ENCODE assay signal across 31 cellular contexts in the genomic region with DNA sequence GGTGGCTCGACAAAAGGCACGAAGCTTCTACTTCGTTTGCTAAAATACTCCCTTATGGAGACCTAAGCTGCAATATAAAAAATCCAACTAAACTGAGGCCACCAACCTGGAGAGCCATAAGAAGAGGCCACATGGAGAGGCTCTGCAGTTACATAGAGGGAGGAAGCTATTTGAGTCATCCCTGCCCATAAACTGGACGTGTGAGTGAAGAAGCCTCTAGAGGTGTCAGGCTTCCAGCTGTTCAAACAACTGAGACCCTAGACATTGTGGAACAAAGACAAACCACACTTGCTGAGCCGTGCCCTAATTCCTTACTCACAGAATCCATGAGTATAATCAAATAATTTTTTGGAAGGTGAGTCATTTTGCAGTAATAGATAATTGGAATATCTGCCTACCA. TPM values are rescaled to one million over a fixed set of nuclear protein-coding genes. Genes with fewer than 3 reads are reported as not detected.
DNase-seq lines count a peak whose midpoint lies in the region; TF ChIP-seq lines count a peak whose summit lies in the region.
"Had no signal": no experiment of that assay in that cellular context is flagged by ENCODE, and none has a peak within 500 bp of the region (broad histone marks: within the 10 kb centered on the region; RNA-seq: fewer than 3 reads in every experiment).

No MANE protein-coding gene starts in this region.

- H3K4me1 Mint-ChIP-seq in endodermal cell: peaks cover 15% of the 10 kb centered on the region
- H3K4me1 Mint-ChIP-seq: CD8-positive, alpha-beta memory T cell; natural killer cell had no signal

- no peaks in the 10 kb centered on the region for H3K36me3 ChIP-seq in endodermal cell (ENCODE audit: control insufficient read depth, insufficient read depth, low read length)
- H3K36me3 ChIP-seq: upper lobe of right lung had no signal

- no peak for TF ChIP-seq CTCF in endodermal cell (conservative IDR thresholded peaks at IDR 0.05)

- no peak overlapping the region for H3K27ac Mint-ChIP-seq in endodermal cell
- H3K27ac Mint-ChIP-seq: activated CD8-positive, alpha-beta T cell treated with anti-CD3 and anti-CD28 coated beads, Interleukin-2, amount 10 ng/mL, durations not matched to agents 7 days and 5 days; brain; CD8-positive, alpha-beta memory T cell; natural killer cell had no signal

- H3K4me3 Mint-ChIP-seq in endodermal cell: no peak overlapping the region
- H3K4me3 Mint-ChIP-seq: activated CD8-positive, alpha-beta T cell treated with anti-CD3 and anti-CD28 coated beads, Interleukin-2, amount 10 ng/mL, durations not matched to agents 7 days and 5 days; brain; CD8-positive, alpha-beta memory T cell; natural killer cell had no signal

- no peak overlapping the region for H3K27ac ChIP-seq in endodermal cell (ENCODE audit: low read depth, low read length)
- H3K27ac ChIP-seq: A549, upper lobe of right lung had no signal

- peaks cover 40% of the 10 kb centered on the region for H3K27me3 Mint-ChIP-seq in endodermal cell (ENCODE audit: insufficient read depth)
- H3K27me3 Mint-ChIP-seq: CD8-positive, alpha-beta memory T cell had no signal

- no peaks in the 10 kb centered on the region for H3K4me1 ChIP-seq in endodermal cell (ENCODE audit: control insufficient read depth, insufficient read depth, low read length)
- H3K4me1 ChIP-seq: A549, upper lobe of right lung had no signal

- H3K9me3 Mint-ChIP-seq in endodermal cell: no peaks in the 10 kb centered on the region
- H3K9me3 Mint-ChIP-seq: brain had no signal

- H3K27me3 ChIP-seq in endodermal cell (ENCODE audit: control insufficient read depth, insufficient read depth, low read length, poor library complexity, severe bottlenecking): no peaks in the 10 kb centered on the region
- H3K27me3 ChIP-seq: upper lobe of right lung had no signal

- no peak overlapping the region for H3K4me3 ChIP-seq in endodermal cell (ENCODE audit: low read length)
- H3K4me3 ChIP-seq: A549, upper lobe of right lung had no signal

- H3K9me3 ChIP-seq in endodermal cell (ENCODE audit: control insufficient read depth, low read length): no peaks in the 10 kb centered on the region
- H3K9me3 ChIP-seq: A549, upper lobe of right lung had no signal

- 69 to 74% methylated on average over 4 to 5 of the region's 5 CpGs for WGBS in endodermal cell (ENCODE audit: insufficient coverage in 1 of 2, insufficient read length in 1 of 2), 2 experiments

- H3K9ac ChIP-seq in endodermal cell (ENCODE audit: extremely low read depth, low read length, poor library complexity, severe bottlenecking): no peak overlapping the region

- no peaks in the 10 kb centered on the region for H3K36me3 Mint-ChIP-seq in endodermal cell (ENCODE audit: low read depth)
- H3K36me3 Mint-ChIP-seq: brain; CD8-positive, alpha-beta memory T cell; natural killer cell had no signal

- DNase-seq in NCI-H82 (lab: John Stamatoyannopoulos, UW): peak; percentile 49
- no peak for DNase-seq in NCI-H82 treated with DMSO at 0.1 percent for 48 hours (lab: John Stamatoyannopoulos, UW; ENCODE audit: unreplicated experiment)
- DNase-seq in NCI-H510A (lab: John Stamatoyannopoulos, UW): peak; percentile 69
- peak; percentile 53 for DNase-seq in endodermal cell
- no peak for DNase-seq in SIG-M5 treated with dmso at 0.1 percent for 504 hours (lab: John Stamatoyannopoulos, UW; ENCODE audit: unreplicated experiment)
- DNase-seq in dermis blood vessel endothelial cell: no peak
- DNase-seq in NCI-H524 treated with DMSO at 0.1 percent for 48 hours (lab: John Stamatoyannopoulos, UW): no peak
- DNase-seq in stimulated activated CD4-positive, alpha-beta T cell treated with anti-CD3 and anti-CD28 coated beads, Interleukin-2, amount 100 ng/mL, for 24 hours: no peak
- DNase-seq: activated CD4-positive, CD25-positive, alpha-beta regulatory T cell treated with anti-CD3 and anti-CD28 coated beads, Interleukin-2, amount 50 U/mL, for 72 hours; activated CD8-positive, alpha-beta T cell treated with anti-CD3 and anti-CD28 coated beads, Interleukin-2, amount 10 ng/mL, durations not matched to agents 7 days and 5 days; activated gamma-delta T cell; CD8-positive, alpha-beta memory T cell; DMS79 treated with DMSO at 0.1 percent for 48 hours; effector CD4-positive, alpha-beta T cell; erythroblast; foreskin melanocyte; H7; hippocampal formation; Kasumi-1; midbrain; natural killer cell; NCI-H1436 treated with DMSO at 0.1 percent for 48 hours; NCI-H2171 treated with DMSO at 0.1 percent for 48 hours; NK-92 treated with Interleukin-12 subunit alpha and Interleukin-12 subunit beta, amount 100 ng/mL, for 24 hours; small intestine; upper lobe of right lung had no signal

RNA-seq across cellular contexts. Expression of a gene that starts 50.2 kb away (rescaled TPM):
- not detected for total RNA-seq in endodermal cell
- 0.32 TPM for polyA plus RNA-seq in endodermal cell (2013, experiment 1 of 2)
- polyA plus RNA-seq in endodermal cell (2013, experiment 2 of 2): 0.62 TPM
- not detected in 2 replicates for total RNA-seq in dermis blood vessel endothelial cell
- total RNA-seq: activated CD8-positive, alpha-beta T cell treated with anti-CD3 and anti-CD28 coated beads, Interleukin-2, amount 10 ng/mL, durations not matched to agents 7 days and 5 days; CD8-positive, alpha-beta memory T cell; natural killer cell; omental fat pad; SK-MEL-5; T-helper 1 cell treated with Interleukin-12 subunit alpha and Interleukin-12 subunit beta and Interleukin-4 antibody, amounts not matched to agents 30 ng/mL and 1 ng/mL, for 36 hours; upper lobe of right lung had no signal
- polyA plus RNA-seq: A549; CD8-positive, alpha-beta memory T cell had no signal

Comparison
In these comparisons a context has a peak if more than half of its experiments do, and no peak if none do; other contexts are left out.
1. DNase-seq: peak in NCI-H82 (single experiment), NCI-H510A (single experiment) and endodermal cell (single experiment); none in NCI-H82 treated with DMSO at 0.1 percent for 48 hours (single experiment), SIG-M5 treated with dmso at 0.1 percent for 504 hours (single experiment), dermis blood vessel endothelial cell (single experiment), NCI-H524 treated with DMSO at 0.1 percent for 48 hours (single experiment) and stimulated activated CD4-positive, alpha-beta T cell treated with anti-CD3 and anti-CD28 coated beads, Interleukin-2, amount 100 ng/mL, for 24 hours (0 of 2).